In genomic region chr3:127736801-127737539, GRCh38 we compare ENCODE assay signal across 13 cellular contexts.
DNase-seq lines count a peak whose midpoint lies in the region; ATAC-seq and TF ChIP-seq lines count a peak whose summit lies in the region.
"Had no signal": no experiment of that assay in that cellular context is flagged by ENCODE, and none has a peak within 500 bp of the region (broad histone marks: within the 10 kb centered on the region; RNA-seq: fewer than 3 reads in every experiment).

No MANE protein-coding gene starts in this region.

- H3K9me2 ChIP-seq in GM23248 (ENCODE audit: insufficient read depth) = no peaks in the 10 kb centered on the region

- H3K4me1 Mint-ChIP-seq in activated T-helper 1 cell treated with anti-CD3 and anti-CD28 coated beads, Interleukin-12 subunit alpha, Interleukin-12 subunit beta, Interleukin-2, Interleukin-4 antibody, amounts not matched to agents 30 ng/mL and 10 ng/mL and 1 ng/mL, durations not matched to agents 14 hours and 24 hours and 36 hours (ENCODE audit: low read depth) = peaks cover 7% of the 10 kb centered on the region

- ATAC-seq in psoas muscle (no peak), HG03521 (IDR thresholded peaks at IDR 0.05; ENCODE audit: unreplicated experiment) (no peak)
- ATAC-seq: activated CD8-positive, alpha-beta T cell treated with anti-CD3 and anti-CD28 coated beads, Interleukin-2, amount 10 ng/mL, durations not matched to agents 7 days and 5 days; effector memory CD8-positive, alpha-beta T cell had no signal

- H3K27me3 Mint-ChIP-seq in activated T-helper 1 cell treated with anti-CD3 and anti-CD28 coated beads, Interleukin-12 subunit alpha, Interleukin-12 subunit beta, Interleukin-2, Interleukin-4 antibody, amounts not matched to agents 30 ng/mL and 10 ng/mL and 1 ng/mL, durations not matched to agents 14 hours and 24 hours and 36 hours (ENCODE audit: insufficient read depth) = peaks cover 10% of the 10 kb centered on the region

- H3K4me3 Mint-ChIP-seq in activated T-helper 1 cell treated with anti-CD3 and anti-CD28 coated beads, Interleukin-12 subunit alpha, Interleukin-12 subunit beta, Interleukin-2, Interleukin-4 antibody, amounts not matched to agents 30 ng/mL and 10 ng/mL and 1 ng/mL, durations not matched to agents 14 hours and 24 hours and 36 hours = no peak overlapping the region
- H3K4me3 Mint-ChIP-seq: activated CD8-positive, alpha-beta T cell treated with anti-CD3 and anti-CD28 coated beads, Interleukin-2, amount 10 ng/mL, durations not matched to agents 7 days and 5 days; effector memory CD8-positive, alpha-beta T cell; mesothelial cell of epicardium had no signal

- H3K4me3 ChIP-seq in GM23248 (no peak overlapping the region), psoas muscle (no peak overlapping the region), ovary (no peak overlapping the region)
- H3K4me3 ChIP-seq: SJCRH30 had no signal

- peaks cover 28% of the 10 kb centered on the region for H3K79me2 ChIP-seq in GM23248 (ENCODE audit: insufficient read depth)

- H3F3A ChIP-seq in GM23248 (ENCODE audit: insufficient read depth) = peaks cover 34% of the 10 kb centered on the region

- H3K4me2 ChIP-seq in GM23248 (ENCODE audit: unreplicated experiment) = no peak overlapping the region

- no peak overlapping the region for H3K27ac Mint-ChIP-seq in activated T-helper 1 cell treated with anti-CD3 and anti-CD28 coated beads, Interleukin-12 subunit alpha, Interleukin-12 subunit beta, Interleukin-2, Interleukin-4 antibody, amounts not matched to agents 30 ng/mL and 10 ng/mL and 1 ng/mL, durations not matched to agents 14 hours and 24 hours and 36 hours
- H3K27ac Mint-ChIP-seq: activated CD8-positive, alpha-beta T cell treated with anti-CD3 and anti-CD28 coated beads, Interleukin-2, amount 10 ng/mL, durations not matched to agents 7 days and 5 days; activated T-helper 2 cell treated with anti-CD3 and anti-CD28 coated beads, Interferon-gamma antibody, Interleukin-2, Interleukin-4, amounts not matched to agents 10 μg/mL and 5 μg/mL and 100 μg/mL, durations not matched to agents 14 hours and 24 hours and 36 hours; effector memory CD8-positive, alpha-beta T cell; mesothelial cell of epicardium had no signal

- H3K27me3 ChIP-seq in GM23248 (replicated peaks; ENCODE audit: insufficient read depth) = no peaks in the 10 kb centered on the region
- H3K27me3 ChIP-seq in psoas muscle (ENCODE audit: insufficient read depth in 3 of 3, low read length in 2 of 3) = no peaks in the 10 kb centered on the region
- H3K27me3 ChIP-seq in ovary = no peaks in the 10 kb centered on the region
- H3K27me3 ChIP-seq: SJCRH30 had no signal

- no peaks in the 10 kb centered on the region for H3K9me3 Mint-ChIP-seq in activated T-helper 1 cell treated with anti-CD3 and anti-CD28 coated beads, Interleukin-12 subunit alpha, Interleukin-12 subunit beta, Interleukin-2, Interleukin-4 antibody, amounts not matched to agents 30 ng/mL and 10 ng/mL and 1 ng/mL, durations not matched to agents 14 hours and 24 hours and 36 hours
- H3K9me3 Mint-ChIP-seq: activated T-helper 2 cell treated with anti-CD3 and anti-CD28 coated beads, Interferon-gamma antibody, Interleukin-2, Interleukin-4, amounts not matched to agents 10 μg/mL and 5 μg/mL and 100 μg/mL, durations not matched to agents 14 hours and 24 hours and 36 hours; effector memory CD8-positive, alpha-beta T cell; mesothelial cell of epicardium had no signal

- peak overlapping the region; percentile 74; the same call in 1 of the 2 replicates for H3K27ac ChIP-seq in C4-2B
- peak overlapping the region; percentile 96; the same call in 1 of the 2 replicates for H3K27ac ChIP-seq in GM23248
- H3K27ac ChIP-seq in angular gyrus (ENCODE audit: low read depth, low read length) = peak overlapping the region; percentile 50
- H3K27ac ChIP-seq in psoas muscle = peak overlapping the region; percentile 56
- no peak overlapping the region for H3K27ac ChIP-seq in ovary

- intact Hi-C loops in psoas muscle (cut with DNase I) = no loop called here
- intact Hi-C loops in activated T-helper 1 cell treated with anti-CD3 and anti-CD28 coated beads, Interleukin-12 subunit alpha, Interleukin-12 subunit beta, Interleukin-2, Interleukin-4 antibody, amounts not matched to agents 30 ng/mL and 10 ng/mL and 1 ng/mL, durations not matched to agents 14 hours and 24 hours and 36 hours (cut with micrococcal nuclease) = no loop called here
- intact Hi-C loops in ovary (cut with DNase I) = no loop called here

- no peak for TF ChIP-seq EP300 in ovary (IDR thresholded peaks at IDR 0.05)

- H3K36me3 Mint-ChIP-seq in activated T-helper 1 cell treated with anti-CD3 and anti-CD28 coated beads, Interleukin-12 subunit alpha, Interleukin-12 subunit beta, Interleukin-2, Interleukin-4 antibody, amounts not matched to agents 30 ng/mL and 10 ng/mL and 1 ng/mL, durations not matched to agents 14 hours and 24 hours and 36 hours (ENCODE audit: low read depth) = no peaks in the 10 kb centered on the region
- H3K36me3 Mint-ChIP-seq: mesothelial cell of epicardium had no signal

- no peak overlapping the region for H2AFZ ChIP-seq in GM23248

- H3K36me3 ChIP-seq in GM23248 (ENCODE audit: low read depth) (no peaks in the 10 kb centered on the region), psoas muscle (ENCODE audit: insufficient read depth in 1 of 2, low read depth in 1 of 2) (peaks cover 0 to 3% of the 10 kb centered on the region in 2 donors), ovary (no peaks in the 10 kb centered on the region)

- in situ Hi-C loops in GM23248 (cut with MboI) = no loop called here

- H3K4me1 ChIP-seq in GM23248 (ENCODE audit: insufficient read depth) (peaks cover 46% of the 10 kb centered on the region), psoas muscle (peaks cover 42% of the 10 kb centered on the region), ovary (ENCODE audit: insufficient read depth) (peaks cover 6% of the 10 kb centered on the region)

- H3K9ac ChIP-seq in GM23248 = no peak overlapping the region

- H3K9me3 ChIP-seq in GM23248 (ENCODE audit: low read depth) (no peaks in the 10 kb centered on the region), psoas muscle (no peaks in the 10 kb centered on the region), ovary (no peaks in the 10 kb centered on the region)
- H3K9me3 ChIP-seq: SJCRH30 had no signal

- TF ChIP-seq CTCF in C4-2B (conservative IDR thresholded peaks at IDR 0.05) (no peak), psoas muscle (IDR thresholded peaks at IDR 0.05) (no peak), ovary (IDR thresholded peaks at IDR 0.05) (no peak)

- no peak for DNase-seq in GM23248
- DNase-seq in psoas muscle = no peak
- DNase-seq in activated T-helper 1 cell treated with anti-CD3 and anti-CD28 coated beads, Interleukin-12 subunit alpha, Interleukin-12 subunit beta, Interleukin-2, Interleukin-4 antibody, amounts not matched to agents 30 ng/mL and 10 ng/mL and 1 ng/mL, durations not matched to agents 14 hours and 24 hours and 36 hours (ENCODE audit: low spot score) = no peak
- DNase-seq in ovary = no peak
- DNase-seq in COLO829 (ENCODE audit: low spot score) = no peak
- DNase-seq: activated CD8-positive, alpha-beta T cell treated with anti-CD3 and anti-CD28 coated beads, Interleukin-2, amount 10 ng/mL, durations not matched to agents 7 days and 5 days; effector memory CD8-positive, alpha-beta T cell had no signal

- no peaks in the 10 kb centered on the region for H4K20me1 ChIP-seq in GM23248 (ENCODE audit: insufficient read depth)

- WGBS in GM23248 (ENCODE audit: low coverage in 1 of 2, low lambda C conversion rate in 2 of 2, missing lambda C conversion rate in 2 of 2), 2 experiments = 94% methylated on average over 10 of the region's 10 CpGs
- 83 to 91% (median 90%) methylated on average over 10 of the region's 10 CpGs for WGBS in psoas muscle, 3 donors
- WGBS in ovary, 3 donors = 91 to 95% (median 94%) methylated on average over 10 of the region's 10 CpGs

- no peak for TF ChIP-seq POLR2A in ovary (IDR thresholded peaks at IDR 0.05)

Comparison
In these comparisons a context has a peak if more than half of its experiments do, and no peak if none do; other contexts are left out.
1. H3K27ac ChIP-seq: peak in C4-2B (single experiment), GM23248 (single experiment), angular gyrus (single experiment) and psoas muscle (single experiment); none in ovary (0 of 2).